8 cellular contexts compared by ENCODE assay signal in genomic region chr19:46862504-46862835, GRCh38. TPM values are rescaled to one million over a fixed set of nuclear protein-coding genes. Genes with fewer than 3 reads are reported as not detected.
DNase-seq lines count a peak whose midpoint lies in the region; ATAC-seq and TF ChIP-seq lines count a peak whose summit lies in the region.

No MANE protein-coding gene starts in this region.

- no peak for TF ChIP-seq CTCF in RWPE1 (conservative IDR thresholded peaks at IDR 0.05; ENCODE audit: low read depth)
- no peak for TF ChIP-seq CTCF in fibroblast of the aortic adventitia (IDR thresholded peaks at IDR 0.05; ENCODE audit: insufficient read depth, low read length)

- H3K27ac ChIP-seq in RWPE1 = peak overlapping the region; percentile 99

- ATAC-seq in sciatic nerve (no peak), HG03135 (IDR thresholded peaks at IDR 0.05; ENCODE audit: unreplicated experiment) (no peak)

- peak overlapping the region; percentile 88 for H3K4me3 ChIP-seq in fibroblast of the aortic adventitia (ENCODE audit: low read depth, low read length)

- CTCF ChIA-PET in RWPE1 (lab: Yijun Ruan, JAX) = no interaction called here

- DNase-seq in ELR (ENCODE audit: low read depth) (peak; percentile 17), RWPE1 (ENCODE audit: low spot score) (no peak), fibroblast of the aortic adventitia (ENCODE audit: low read depth) (peak; percentile 23), sciatic nerve (ENCODE audit: low spot score) (peak; percentile 33), HCEC 1CT (no peak), DMS53 treated with DMSO at 0.1 percent for 48 hours (lab: John Stamatoyannopoulos, UW; ENCODE audit: unreplicated experiment) (no peak), amygdala (lab: John Stamatoyannopoulos, UW) (no peak)

- POLR2A ChIA-PET in RWPE1 (lab: Yijun Ruan, JAX; ENCODE audit: low non-redundant PET) = no interaction called here

- intact Hi-C loops in sciatic nerve (cut with DNase I) = loop anchor here (5.0 kb wide), 1 partner anchor 130 kb away; no protein-coding TSS in a partner anchor

RNA-seq across cellular contexts. Expression of gene ARHGAP35, which starts 1.7 kb away (rescaled TPM):
- 48.7 and 61.3 TPM in 2 replicates for total RNA-seq in fibroblast of the aortic adventitia (ENCODE audit: low replicate concordance)
- 67.0 TPM for total RNA-seq in sciatic nerve

RNA-seq across cellular contexts. Expression of gene AP2S1, which starts 11.8 kb away (rescaled TPM):
- 113 and 159 TPM in 2 replicates for total RNA-seq in fibroblast of the aortic adventitia (ENCODE audit: low replicate concordance)
- 59.7 TPM for total RNA-seq in sciatic nerve

Comparison
In these comparisons a context has a peak if more than half of its experiments do, and no peak if none do; other contexts are left out.
1. DNase-seq: peak in ELR (single experiment), fibroblast of the aortic adventitia (single experiment) and sciatic nerve (single experiment); none in RWPE1 (single experiment), HCEC 1CT (single experiment), DMS53 treated with DMSO at 0.1 percent for 48 hours (single experiment) and amygdala (0 of 56).